In the genomic region with DNA sequence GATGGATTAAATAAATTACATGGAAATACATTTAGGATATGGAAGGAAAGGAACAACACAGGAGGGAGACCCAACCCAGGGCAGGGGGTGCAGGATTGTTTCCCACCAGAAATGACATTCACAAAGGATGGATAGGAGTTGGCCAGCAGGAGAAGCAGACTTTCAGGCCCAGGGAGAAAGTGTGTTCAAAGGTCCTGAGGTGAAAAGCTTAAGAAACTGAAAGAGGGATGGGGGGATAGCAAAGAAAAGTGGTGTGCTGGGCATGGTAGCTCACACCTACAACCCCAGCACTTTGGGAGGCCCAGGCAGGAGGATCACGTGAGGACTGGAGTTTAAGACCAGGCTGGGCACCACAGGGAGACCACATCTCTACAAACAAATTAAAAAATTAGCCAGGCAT, we compare ENCODE assay signal across 25 cellular contexts. TPM values are rescaled to one million over a fixed set of nuclear protein-coding genes. Genes with fewer than 3 reads are reported as not detected.
DNase-seq lines count a peak whose midpoint lies in the region; ATAC-seq and TF ChIP-seq lines count a peak whose summit lies in the region.
"Had no signal": no experiment of that assay in that cellular context is flagged by ENCODE, and none has a peak within 500 bp of the region (broad histone marks: within the 10 kb centered on the region; RNA-seq: fewer than 3 reads in every experiment).

No MANE protein-coding gene starts in this region.

- no peak overlapping the region for H3K4me3 Mint-ChIP-seq in activated CD8-positive, alpha-beta memory T cell treated with anti-CD3 and anti-CD28 coated beads, Interleukin-2, amount 10 ng/mL, durations not matched to agents 7 days and 5 days
- H3K4me3 Mint-ChIP-seq in GM23338, result no peak overlapping the region; the same call in 2 of the 3 replicates
- H3K4me3 Mint-ChIP-seq in effector memory CD8-positive, alpha-beta T cell, result peak overlapping the region; percentile 44 to 56
- H3K4me3 Mint-ChIP-seq in neural progenitor cell, result peak overlapping the region; percentile 41

- peaks cover 23% of the 10 kb centered on the region for H3F3A ChIP-seq in GM23338 (replicated peaks; ENCODE audit: low read depth)
- H3F3A ChIP-seq in neural progenitor cell (ENCODE audit: low read depth), result peaks cover 45% of the 10 kb centered on the region

- no peaks in the 10 kb centered on the region for H3K9me3 ChIP-seq in neural progenitor cell (ENCODE audit: low read depth)
- H3K9me3 ChIP-seq: right lobe of liver had no signal

- no peaks in the 10 kb centered on the region for H4K20me1 ChIP-seq in GM23338 (replicated peaks; ENCODE audit: insufficient read depth)
- no peaks in the 10 kb centered on the region for H4K20me1 ChIP-seq in neural progenitor cell (ENCODE audit: low read depth)

- no peaks in the 10 kb centered on the region for H3K36me3 ChIP-seq in GM23338 (ENCODE audit: insufficient read depth)
- H3K36me3 ChIP-seq in neural progenitor cell, result no peaks in the 10 kb centered on the region
- H3K36me3 ChIP-seq: right lobe of liver had no signal

- H3K4me2 ChIP-seq in GM23338 (peak overlapping the region; percentile 18), neural progenitor cell (peak overlapping the region; percentile 65)
- H3K4me2 ChIP-seq: hepatocyte had no signal

- CTCF ChIA-PET in activated CD8-positive, alpha-beta memory T cell treated with anti-CD3 and anti-CD28 coated beads, Interleukin-2, amount 10 ng/mL, durations not matched to agents 7 days and 5 days (lab: Charles Lee), result interaction anchor here (0.8 to 2.1 kb wide), 6 partner anchors 16 to 133 kb away, joined by 3 to 6 read pairs (median 4); no protein-coding TSS in a partner anchor

- H3K4me1 Mint-ChIP-seq in activated CD8-positive, alpha-beta memory T cell treated with anti-CD3 and anti-CD28 coated beads, Interleukin-2, amount 10 ng/mL, durations not matched to agents 7 days and 5 days, result peaks cover 16% of the 10 kb centered on the region
- H3K4me1 Mint-ChIP-seq in GM23338 (peaks cover 55% of the 10 kb centered on the region), neural progenitor cell (peaks cover 45% of the 10 kb centered on the region)
- H3K4me1 Mint-ChIP-seq in effector memory CD8-positive, alpha-beta T cell (ENCODE audit: low read depth in 2 of 2), result peaks cover 10 to 12% of the 10 kb centered on the region in 2 donors

- H3K27ac Mint-ChIP-seq in activated CD8-positive, alpha-beta memory T cell treated with anti-CD3 and anti-CD28 coated beads, Interleukin-2, amount 10 ng/mL, durations not matched to agents 7 days and 5 days, result peak overlapping the region; percentile 65
- H3K27ac Mint-ChIP-seq in GM23338 (peak overlapping the region; percentile 72), neural progenitor cell (peak overlapping the region; percentile 49)
- H3K27ac Mint-ChIP-seq in effector memory CD8-positive, alpha-beta T cell, result peak overlapping the region; percentile 72 to 91
- H3K27ac Mint-ChIP-seq: activated T-helper 2 cell treated with anti-CD3 and anti-CD28 coated beads, Interferon-gamma antibody, Interleukin-2, Interleukin-4, amounts not matched to agents 10 μg/mL and 5 μg/mL and 100 μg/mL, durations not matched to agents 14 hours and 24 hours and 36 hours had no signal

- H3K4me3 ChIP-seq in GM23338, result peak overlapping the region; percentile 3; the same call in 1 of the 2 replicates
- H3K4me3 ChIP-seq in neural progenitor cell, result no peak overlapping the region
- H3K4me3 ChIP-seq: hepatocyte, right lobe of liver had no signal

- ATAC-seq in activated CD8-positive, alpha-beta memory T cell treated with anti-CD3 and anti-CD28 coated beads, Interleukin-2, amount 10 ng/mL, durations not matched to agents 7 days and 5 days, result no peak
- ATAC-seq in GM23338, result peak; percentile 1; the same call in 1 of the 3 replicates
- no peak for ATAC-seq in effector memory CD8-positive, alpha-beta T cell (replicated peaks)
- no peak for ATAC-seq in GM18909 (IDR thresholded peaks at IDR 0.05; ENCODE audit: poor library complexity, unreplicated experiment)
- ATAC-seq: PC-3, right lobe of liver had no signal

- H3K27ac ChIP-seq in GM23338 (ENCODE audit: low read depth) (peak overlapping the region; percentile 93), neural progenitor cell (no peak overlapping the region)
- H3K27ac ChIP-seq: hepatocyte, parathyroid adenoma, right lobe of liver had no signal

- TF ChIP-seq CTCF in GM23338 (conservative IDR thresholded peaks at IDR 0.05; ENCODE audit: low read depth in 2 of 2), result no peak
- no peak for TF ChIP-seq CTCF in neural progenitor cell (IDR thresholded peaks at IDR 0.05)

- DNase-seq in activated CD8-positive, alpha-beta memory T cell treated with anti-CD3 and anti-CD28 coated beads, Interleukin-2, amount 10 ng/mL, durations not matched to agents 7 days and 5 days, result no peak
- DNase-seq in activated CD8-positive, alpha-beta memory T cell treated with anti-CD3 and anti-CD28 coated beads, Interleukin-2, amount 50 U/mL, for 4 hours, result no peak
- no peak for DNase-seq in GM23338 (ENCODE audit: low spot score)
- DNase-seq in effector memory CD8-positive, alpha-beta T cell, result no peak
- no peak for DNase-seq in neural progenitor cell (ENCODE audit: low spot score)
- DNase-seq in NCI-H82 treated with DMSO at 0.1 percent for 48 hours (lab: John Stamatoyannopoulos, UW; ENCODE audit: unreplicated experiment), result no peak
- DNase-seq in superior temporal gyrus (ENCODE audit: extremely low spot score), result no peak
- DNase-seq: ACHN, amniotic stem cell, C1 segment of cervical spinal cord, dermis blood vessel endothelial cell, Karpas-422, kidney glomerular epithelial cell, NCI-H1092, NCI-H1930, NCI-H2227 treated with DMSO at 0.1 percent for 48 hours, NCI-H82, PC-3, right lobe of liver, SHP77 treated with DMSO at 0.1 percent for 48 hours had no signal

- peaks cover 33% of the 10 kb centered on the region for H3K4me1 ChIP-seq in GM23338 (ENCODE audit: insufficient read depth)
- peaks cover 25% of the 10 kb centered on the region for H3K4me1 ChIP-seq in neural progenitor cell
- H3K4me1 ChIP-seq: parathyroid adenoma had no signal

- H3K27me3 Mint-ChIP-seq in activated CD8-positive, alpha-beta memory T cell treated with anti-CD3 and anti-CD28 coated beads, Interleukin-2, amount 10 ng/mL, durations not matched to agents 7 days and 5 days, result no peaks in the 10 kb centered on the region
- peaks cover 37% of the 10 kb centered on the region for H3K27me3 Mint-ChIP-seq in GM23338 (ENCODE audit: insufficient read depth, low read depth, poor library complexity)
- H3K27me3 Mint-ChIP-seq in effector memory CD8-positive, alpha-beta T cell, result no peaks in the 10 kb centered on the region
- H3K27me3 Mint-ChIP-seq in neural progenitor cell (ENCODE audit: insufficient read depth, low read depth), result peaks cover 22% of the 10 kb centered on the region

- no peak overlapping the region for H3K9ac ChIP-seq in neural progenitor cell
- H3K9ac ChIP-seq: parathyroid adenoma had no signal

- no peak overlapping the region for H2AFZ ChIP-seq in GM23338
- no peak overlapping the region for H2AFZ ChIP-seq in neural progenitor cell (replicated peaks)
- H2AFZ ChIP-seq: hepatocyte, parathyroid adenoma had no signal

- no peaks in the 10 kb centered on the region for H3K27me3 ChIP-seq in GM23338 (ENCODE audit: insufficient read depth)
- no peaks in the 10 kb centered on the region for H3K27me3 ChIP-seq in neural progenitor cell
- H3K27me3 ChIP-seq: hepatocyte, right lobe of liver had no signal

- no peaks in the 10 kb centered on the region for H3K9me2 ChIP-seq in GM23338 (ENCODE audit: insufficient read depth)

- H3K36me3 Mint-ChIP-seq in activated CD8-positive, alpha-beta memory T cell treated with anti-CD3 and anti-CD28 coated beads, Interleukin-2, amount 10 ng/mL, durations not matched to agents 7 days and 5 days, result no peaks in the 10 kb centered on the region
- 0 out of 3 replicates have a peak, but pooled peaks cover 3% of the 10 kb centered on the region for H3K36me3 Mint-ChIP-seq in GM23338 (ENCODE audit: low read depth)
- peaks cover 4% of the 10 kb centered on the region for H3K36me3 Mint-ChIP-seq in effector memory CD8-positive, alpha-beta T cell (ENCODE audit: insufficient read depth)
- H3K36me3 Mint-ChIP-seq in neural progenitor cell, result no peaks in the 10 kb centered on the region

- H3K79me2 ChIP-seq in GM23338 (replicated peaks; ENCODE audit: insufficient read depth) (no peaks in the 10 kb centered on the region), neural progenitor cell (ENCODE audit: low read depth) (no peaks in the 10 kb centered on the region)
- H3K79me2 ChIP-seq: hepatocyte, parathyroid adenoma had no signal

- no peaks in the 10 kb centered on the region for H3K9me3 Mint-ChIP-seq in activated CD8-positive, alpha-beta memory T cell treated with anti-CD3 and anti-CD28 coated beads, Interleukin-2, amount 10 ng/mL, durations not matched to agents 7 days and 5 days (ENCODE audit: low read depth)
- H3K9me3 Mint-ChIP-seq in GM23338 (no peaks in the 10 kb centered on the region), neural progenitor cell (no peaks in the 10 kb centered on the region)
- H3K9me3 Mint-ChIP-seq in effector memory CD8-positive, alpha-beta T cell, result no peaks in the 10 kb centered on the region
- H3K9me3 Mint-ChIP-seq: activated T-helper 2 cell treated with anti-CD3 and anti-CD28 coated beads, Interferon-gamma antibody, Interleukin-2, Interleukin-4, amounts not matched to agents 10 μg/mL and 5 μg/mL and 100 μg/mL, durations not matched to agents 14 hours and 24 hours and 36 hours had no signal

RNA-seq across cellular contexts. Expression of gene ADA2, which starts 16.6 kb away (rescaled TPM):
- 10 to 100 TPM; 39.4 to 51.3 TPM for total RNA-seq in activated CD8-positive, alpha-beta memory T cell treated with anti-CD3 and anti-CD28 coated beads, Interleukin-2, amount 10 ng/mL, durations not matched to agents 7 days and 5 days
- 29.3 and 42.6 TPM in 2 replicates for total RNA-seq in GM23338 (2014; rRNA removed; shearing (Covaris generic))
- polyA plus RNA-seq in GM23338 (2016; fragmentation: Nextera tagmentation; extraction: Ambion mirVana), result 10.7 and 11.2 TPM in 2 replicates
- 30.1 and 49.9 TPM in 2 replicates for total RNA-seq in neural progenitor cell (ENCODE audit: low replicate concordance)
- total RNA-seq: HT-29, PC-3 had no signal

Comparison
In these comparisons a context has a peak if more than half of its experiments do, and no peak if none do; other contexts are left out.
1. H3K4me3 Mint-ChIP-seq: peak in effector memory CD8-positive, alpha-beta T cell (2 of 2) and neural progenitor cell (single experiment); none in activated CD8-positive, alpha-beta memory T cell treated with anti-CD3 and anti-CD28 coated beads, Interleukin-2, amount 10 ng/mL, durations not matched to agents 7 days and 5 days (single experiment) and GM23338 (single experiment).
2. Peak in every context shown above with its lines, with median percentiles within 50 percentile points of each other: H3K27ac Mint-ChIP-seq.